15 cellular contexts compared by ENCODE assay signal in genomic region chr13:27151798-27152599, GRCh38. TPM values are rescaled to one million over a fixed set of nuclear protein-coding genes. Genes with fewer than 3 reads are reported as not detected.
DNase-seq lines count a peak whose midpoint lies in the region; ATAC-seq and TF ChIP-seq lines count a peak whose summit lies in the region.
"Had no signal": no experiment of that assay in that cellular context is flagged by ENCODE, and none has a peak within 500 bp of the region (broad histone marks: within the 10 kb centered on the region; RNA-seq: fewer than 3 reads in every experiment).

No MANE protein-coding gene starts in this region.

- no peak overlapping the region for H3K27ac ChIP-seq in duodenal mucosa (ENCODE audit: low read depth, low read length)
- H3K27ac ChIP-seq: GM23248 had no signal

- H3K27me3 ChIP-seq in duodenal mucosa (ENCODE audit: control insufficient read depth in 1 of 2, insufficient read depth in 2 of 2, low read length in 2 of 2), result no peaks in the 10 kb centered on the region
- H3K27me3 ChIP-seq: Peyer's patch had no signal

- peaks cover 73% of the 10 kb centered on the region for H3K4me1 Mint-ChIP-seq in activated naive CD4-positive, alpha-beta T cell treated with anti-CD3 and anti-CD28 coated beads, Interleukin-2, amount 50 U/mL, for 24 hours
- H3K4me1 Mint-ChIP-seq in stimulated activated naive CD8-positive, alpha-beta T cell treated with anti-CD3 and anti-CD28 coated beads, Interleukin-15, amount 100 ng/mL, for 72 hours, result peaks cover 70% of the 10 kb centered on the region
- H3K4me1 Mint-ChIP-seq in mesothelial cell of epicardium, result peaks cover 3% of the 10 kb centered on the region

- peaks cover 5% of the 10 kb centered on the region for H3K9me3 Mint-ChIP-seq in activated naive CD4-positive, alpha-beta T cell treated with anti-CD3 and anti-CD28 coated beads, Interleukin-2, amount 50 U/mL, for 24 hours
- peaks cover 0 to 11% of the 10 kb centered on the region in 2 donors for H3K9me3 Mint-ChIP-seq in stimulated activated naive CD8-positive, alpha-beta T cell treated with anti-CD3 and anti-CD28 coated beads, Interleukin-15, amount 100 ng/mL, for 72 hours
- peaks cover 13% of the 10 kb centered on the region for H3K9me3 Mint-ChIP-seq in mesothelial cell of epicardium

- ATAC-seq in stimulated activated naive CD8-positive, alpha-beta T cell treated with anti-CD3 and anti-CD28 coated beads, Interleukin-15, amount 100 ng/mL, for 72 hours, result peak; percentile 84
- ATAC-seq: naive thymus-derived CD4-positive, alpha-beta T cell; sciatic nerve had no signal

- H3K27me3 Mint-ChIP-seq in activated naive CD4-positive, alpha-beta T cell treated with anti-CD3 and anti-CD28 coated beads, Interleukin-2, amount 50 U/mL, for 24 hours, result no peaks in the 10 kb centered on the region
- H3K27me3 Mint-ChIP-seq in stimulated activated naive CD8-positive, alpha-beta T cell treated with anti-CD3 and anti-CD28 coated beads, Interleukin-15, amount 100 ng/mL, for 72 hours, result no peaks in the 10 kb centered on the region
- no peaks in the 10 kb centered on the region for H3K27me3 Mint-ChIP-seq in mesothelial cell of epicardium (ENCODE audit: low read depth)
- H3K27me3 Mint-ChIP-seq: naive thymus-derived CD4-positive, alpha-beta T cell had no signal

- H3K4me3 ChIP-seq in duodenal mucosa (ENCODE audit: low read depth in 1 of 2, low read length in 2 of 2), result peak overlapping the region; percentile 9 to 44
- H3K4me3 ChIP-seq: GM23248 had no signal

- no peaks in the 10 kb centered on the region for H3K36me3 ChIP-seq in duodenal mucosa (ENCODE audit: control insufficient read depth in 1 of 2, insufficient read depth in 2 of 2, low read length in 2 of 2)
- H3K36me3 ChIP-seq: Peyer's patch had no signal

- H3K4me1 ChIP-seq in duodenal mucosa (ENCODE audit: control insufficient read depth in 1 of 2, insufficient read depth in 2 of 2, low read length in 2 of 2), result peaks cover 13 to 31% of the 10 kb centered on the region in 2 donors

- peak overlapping the region; percentile 88 for H3K27ac Mint-ChIP-seq in activated naive CD4-positive, alpha-beta T cell treated with anti-CD3 and anti-CD28 coated beads, Interleukin-2, amount 50 U/mL, for 24 hours
- H3K27ac Mint-ChIP-seq in stimulated activated naive CD8-positive, alpha-beta T cell treated with anti-CD3 and anti-CD28 coated beads, Interleukin-15, amount 100 ng/mL, for 72 hours, result peak overlapping the region in 1 of 2 donors; percentile 76
- H3K27ac Mint-ChIP-seq in mesothelial cell of epicardium, result no peak overlapping the region

- no peak for TF ChIP-seq CTCF in mesothelial cell of epicardium (IDR thresholded peaks at IDR 0.05; ENCODE audit: unreplicated experiment)

- no peaks in the 10 kb centered on the region for H3K9me3 ChIP-seq in duodenal mucosa (ENCODE audit: control insufficient read depth in 1 of 2, low read length in 2 of 2)
- H3K9me3 ChIP-seq: Peyer's patch had no signal

- no peak overlapping the region for H3K9ac ChIP-seq in duodenal mucosa (ENCODE audit: low read depth in 1 of 2, low read length in 2 of 2)
- H3K9ac ChIP-seq: GM23248 had no signal

- DNase-seq in activated naive CD4-positive, alpha-beta T cell treated with anti-CD3 and anti-CD28 coated beads, Interleukin-2, amount 50 U/mL, for 16 hours, result no peak
- peak; percentile 41 for DNase-seq in LHCN-M2 (ENCODE audit: low read depth)
- DNase-seq in stimulated activated naive CD8-positive, alpha-beta T cell treated with anti-CD3 and anti-CD28 coated beads, Interleukin-15, amount 100 ng/mL, for 72 hours, result no peak
- DNase-seq in GOT3 (lab: John Stamatoyannopoulos, UW), result no peak
- DNase-seq in mesothelial cell of epicardium (ENCODE audit: low spot score in 2 of 2, unreplicated experiment in 2 of 2), result no peak
- no peak for DNase-seq in OCI-M2 (lab: John Stamatoyannopoulos, UW; ENCODE audit: unreplicated experiment)
- DNase-seq: AML-193; GM23248; KG1; naive thymus-derived CD4-positive, alpha-beta T cell; NCI-H2107; Peyer's patch had no signal

- peak overlapping the region; percentile 50 for H3K4me3 Mint-ChIP-seq in activated naive CD4-positive, alpha-beta T cell treated with anti-CD3 and anti-CD28 coated beads, Interleukin-2, amount 50 U/mL, for 24 hours
- H3K4me3 Mint-ChIP-seq in stimulated activated naive CD8-positive, alpha-beta T cell treated with anti-CD3 and anti-CD28 coated beads, Interleukin-15, amount 100 ng/mL, for 72 hours, result peak overlapping the region; percentile 48 to 55
- H3K4me3 Mint-ChIP-seq in mesothelial cell of epicardium, result no peak overlapping the region

- peaks cover 19% of the 10 kb centered on the region for H3K36me3 Mint-ChIP-seq in activated naive CD4-positive, alpha-beta T cell treated with anti-CD3 and anti-CD28 coated beads, Interleukin-2, amount 50 U/mL, for 24 hours
- peaks cover 19% of the 10 kb centered on the region for H3K36me3 Mint-ChIP-seq in mesothelial cell of epicardium

RNA-seq across cellular contexts. Expression of gene USP12, which starts 19.6 kb away (rescaled TPM):
- total RNA-seq in LHCN-M2 (2014; rRNA removed) (20.6 and 26.8 TPM in 2 replicates), mesothelial cell of epicardium (22.3 to 23.2 TPM (median 23.0 TPM) in 3 replicates)
- polyA plus RNA-seq in LHCN-M2 (2012), result 9.2 TPM
